18 cellular contexts compared by ENCODE assay signal in genomic region chr1:48692235-48692634, GRCh38.
"Had no signal": no experiment of that assay in that cellular context is flagged by ENCODE, and none has a peak within 500 bp of the region (broad histone marks: within the 10 kb centered on the region; RNA-seq: fewer than 3 reads in every experiment).

No MANE protein-coding gene starts in this region.

- H3K27ac ChIP-seq: brain microvascular endothelial cell, coronary artery, heart right ventricle, left lung, prostate gland, thoracic aorta, upper lobe of left lung had no signal

- ATAC-seq: heart right ventricle, left lung, natural killer cell, right cardiac atrium, WTC11 had no signal

- DNase-seq: activated gamma-delta T cell treated with Interleukin-2 at 50 U/mL for 16 hours; activated T-cell treated with anti-CD3 and anti-CD28 coated beads, Interleukin-2, amount 50 U/mL, for 1 hour; aorta; brain microvascular endothelial cell; cerebellar nuclear complex; heart right ventricle; left lung; natural killer cell; right cardiac atrium; stimulated activated CD4-positive, alpha-beta T cell treated with anti-CD3 and anti-CD28 coated beads, Interleukin-4, amount 100 ng/mL, for 24 hours; stimulated activated naive CD4-positive, alpha-beta T cell treated with Interleukin-2 at 50 U/mL for 16 hours; T-helper 9 cell; upper lobe of left lung had no signal

- H3K4me3 ChIP-seq: coronary artery, heart right ventricle, left lung, lung, prostate gland, thoracic aorta, upper lobe of left lung had no signal

- H3K9me3 ChIP-seq: heart right ventricle, left lung, prostate gland, thoracic aorta, upper lobe of left lung had no signal

- H3K36me3 ChIP-seq: brain microvascular endothelial cell, heart right ventricle, left lung, prostate gland, thoracic aorta, upper lobe of left lung had no signal

- H3K4me1 ChIP-seq: heart right ventricle, left lung, prostate gland had no signal
